Comparison of ENCODE assay signal across 7 cellular contexts in genomic region chr11:127345819-127346459, GRCh38.
DNase-seq lines count a peak whose midpoint lies in the region; ATAC-seq and TF ChIP-seq lines count a peak whose summit lies in the region.

No MANE protein-coding gene starts in this region.

- H3K9me3 Mint-ChIP-seq in nephron progenitor cell = peaks cover 22% of the 10 kb centered on the region

- no peak overlapping the region for H3K27ac Mint-ChIP-seq in nephron progenitor cell

- no peak overlapping the region for H3K4me3 ChIP-seq in epithelial cell of esophagus (ENCODE audit: low read length)

- peak; percentile 72 for TF ChIP-seq CTCF in RWPE1 (conservative IDR thresholded peaks at IDR 0.05; ENCODE audit: low read depth)
- TF ChIP-seq CTCF in epithelial cell of esophagus (IDR thresholded peaks at IDR 0.05; ENCODE audit: insufficient read depth, low read depth, low read length, missing control alignments) = peak; percentile 77
- TF ChIP-seq CTCF in nephron progenitor cell (IDR thresholded peaks at IDR 0.05) = peak; percentile 75

- peaks cover 11% of the 10 kb centered on the region for H3K36me3 Mint-ChIP-seq in nephron progenitor cell (ENCODE audit: low read depth)

- no peaks in the 10 kb centered on the region for H3K27me3 Mint-ChIP-seq in nephron progenitor cell (ENCODE audit: low read depth, poor library complexity)

- POLR2A ChIA-PET in RWPE1 (lab: Yijun Ruan, JAX; ENCODE audit: low non-redundant PET) = no interaction called here

- H3K4me1 Mint-ChIP-seq in nephron progenitor cell = peaks cover 23% of the 10 kb centered on the region

- no peak overlapping the region for H3K27ac ChIP-seq in RWPE1

- DNase-seq in GM04503 (ENCODE audit: low read depth) (peak; percentile 1), HuH-7.5 (ENCODE audit: low spot score) (peak; percentile 8), RWPE1 (ENCODE audit: low spot score) (peak; percentile 25), epithelial cell of esophagus (ENCODE audit: low read depth) (peak; percentile 26), nephron progenitor cell (peak; percentile 51)

- ATAC-seq in GM18907 (IDR thresholded peaks at IDR 0.05; ENCODE audit: unreplicated experiment) (no peak), HG03354 (IDR thresholded peaks at IDR 0.05; ENCODE audit: poor library complexity, severe bottlenecking, unreplicated experiment) (no peak)

- CTCF ChIA-PET in RWPE1 (lab: Yijun Ruan, JAX) = interaction anchor here (0.6 to 1.0 kb wide), 6 partner anchors 10 to 361 kb away, joined by 3 to 5 read pairs (median 3); no protein-coding TSS in a partner anchor

- H3K4me3 Mint-ChIP-seq in nephron progenitor cell = no peak overlapping the region

Comparison
In these comparisons a context has a peak if more than half of its experiments do, and no peak if none do; other contexts are left out.
1. DNase-seq: peak in every context shown above with its lines; median percentile 51 in nephron progenitor cell; 26 in epithelial cell of esophagus; 25 in RWPE1; 8 in HuH-7.5; 1 in GM04503.